In genomic region chr1:230291731-230292620, GRCh38 we compare ENCODE assay signal across 12 cellular contexts.
DNase-seq lines count a peak whose midpoint lies in the region; ATAC-seq and TF ChIP-seq lines count a peak whose summit lies in the region.
"Had no signal": no experiment of that assay in that cellular context is flagged by ENCODE, and none has a peak within 500 bp of the region (broad histone marks: within the 10 kb centered on the region; RNA-seq: fewer than 3 reads in every experiment).

No MANE protein-coding gene starts in this region.

- no peaks in the 10 kb centered on the region for H3K79me2 ChIP-seq in OCI-LY1 (ENCODE audit: insufficient read depth, low read length)

- no peak overlapping the region for H2AFZ ChIP-seq in OCI-LY1 (ENCODE audit: low read length)

- peak overlapping the region; percentile 79 to 81 for H3K4me3 Mint-ChIP-seq in stimulated activated naive B cell treated with anti-CD40 and anti-IgM and Interleukin-4, amounts not matched to agents 10 μg/mL and 1 μg/mL and 100 μg/mL, for 72 hours

- no peak for TF ChIP-seq CTCF in OCI-LY1 (IDR thresholded peaks at IDR 0.05; ENCODE audit: low read length)

- peak; percentile 44 to 60 for ATAC-seq in stimulated activated naive B cell treated with anti-CD40 and anti-IgM and Interleukin-4, amounts not matched to agents 10 μg/mL and 1 μg/mL and 100 μg/mL, for 72 hours (replicated peaks)
- ATAC-seq in HG02938 (IDR thresholded peaks at IDR 0.05; ENCODE audit: unreplicated experiment) = no peak
- ATAC-seq: HCT116 had no signal

- H3K27me3 ChIP-seq in OCI-LY1 (ENCODE audit: insufficient read depth, low read length) (no peaks in the 10 kb centered on the region), iPS-18a (ENCODE audit: control insufficient read depth, insufficient read depth, low read length) (no peaks in the 10 kb centered on the region)
- H3K27me3 ChIP-seq: SJSA1 had no signal

- H3K27ac ChIP-seq in OCI-LY1 (ENCODE audit: low read depth, low read length, poor library complexity, severe bottlenecking) (peak overlapping the region; percentile 54), iPS-18a (ENCODE audit: low read length) (no peak overlapping the region)
- H3K27ac ChIP-seq: SJSA1 had no signal

- peaks cover 38 to 55% of the 10 kb centered on the region in 2 donors for H3K4me1 Mint-ChIP-seq in stimulated activated naive B cell treated with anti-CD40 and anti-IgM and Interleukin-4, amounts not matched to agents 10 μg/mL and 1 μg/mL and 100 μg/mL, for 72 hours

- peak; percentile 38 for DNase-seq in NOMO-1 treated with DMSO at 0.1 percent for 48 hours (lab: John Stamatoyannopoulos, UW; ENCODE audit: unreplicated experiment)
- no peak for DNase-seq in NOMO-1 (lab: John Stamatoyannopoulos, UW; ENCODE audit: unreplicated experiment in 2 of 2)
- DNase-seq in stimulated activated naive B cell treated with anti-CD40 and anti-IgM and Interleukin-4, amounts not matched to agents 10 μg/mL and 1 μg/mL and 100 μg/mL, for 72 hours = no peak
- DNase-seq in foreskin melanocyte = no peak
- DNase-seq in activated CD4-positive, CD25-positive, alpha-beta regulatory T cell treated with anti-CD3 and anti-CD28 coated beads, Interleukin-2, amount 50 U/mL, for 72 hours = no peak
- DNase-seq: stimulated activated CD4-positive, alpha-beta T cell treated with anti-CD3 and anti-CD28 coated beads, Interleukin-1b, Interleukin-23, amount 100 ng/mL, for 48 hours had no signal

- H4K20me1 ChIP-seq in OCI-LY1 (ENCODE audit: insufficient read depth, low read length) = no peaks in the 10 kb centered on the region

- H3K4me3 ChIP-seq in OCI-LY1 (ENCODE audit: low read depth, low read length, poor library complexity, severe bottlenecking) = peak overlapping the region; percentile 13
- peak overlapping the region; percentile 54 for H3K4me3 ChIP-seq in iPS-18a (ENCODE audit: low read length)
- H3K4me3 ChIP-seq: SJSA1 had no signal

- H3K9me3 ChIP-seq in OCI-LY1 (ENCODE audit: low read length) = no peaks in the 10 kb centered on the region
- no peaks in the 10 kb centered on the region for H3K9me3 ChIP-seq in iPS-18a (ENCODE audit: control insufficient read depth, low read depth, low read length)
- H3K9me3 ChIP-seq: SJSA1 had no signal

- H3K9me2 ChIP-seq in OCI-LY1 (ENCODE audit: low read depth, low read length) = no peaks in the 10 kb centered on the region

- H3K9ac ChIP-seq in OCI-LY1 (ENCODE audit: low read length) (peak overlapping the region; percentile 21; the same call in 1 of the 2 replicates), iPS-18a (ENCODE audit: low read length) (no peak overlapping the region)

- no peaks in the 10 kb centered on the region for H3K27me3 Mint-ChIP-seq in stimulated activated naive B cell treated with anti-CD40 and anti-IgM and Interleukin-4, amounts not matched to agents 10 μg/mL and 1 μg/mL and 100 μg/mL, for 72 hours

- H3K36me3 Mint-ChIP-seq in stimulated activated naive B cell treated with anti-CD40 and anti-IgM and Interleukin-4, amounts not matched to agents 10 μg/mL and 1 μg/mL and 100 μg/mL, for 72 hours = peaks cover 0 to 5% of the 10 kb centered on the region in 2 donors

- peak overlapping the region; percentile 46; the same call in 1 of the 2 replicates for H3K4me2 ChIP-seq in OCI-LY1 (ENCODE audit: low read length)

- H3F3A ChIP-seq in OCI-LY1 (ENCODE audit: insufficient read depth, low read length) = no peaks in the 10 kb centered on the region

- H3K4me1 ChIP-seq in OCI-LY1 (ENCODE audit: insufficient read depth, low read length, severe bottlenecking) (peaks cover 69% of the 10 kb centered on the region), iPS-18a (ENCODE audit: control insufficient read depth, low read depth, low read length) (peaks cover 10% of the 10 kb centered on the region)
- H3K4me1 ChIP-seq: SJSA1 had no signal

- no peaks in the 10 kb centered on the region for H3K9me3 Mint-ChIP-seq in stimulated activated naive B cell treated with anti-CD40 and anti-IgM and Interleukin-4, amounts not matched to agents 10 μg/mL and 1 μg/mL and 100 μg/mL, for 72 hours

- no peaks in the 10 kb centered on the region for H3K36me3 ChIP-seq in OCI-LY1 (ENCODE audit: insufficient read depth, low read length)
- H3K36me3 ChIP-seq in iPS-18a (ENCODE audit: control insufficient read depth, low read depth, low read length) = no peaks in the 10 kb centered on the region
- H3K36me3 ChIP-seq: SJSA1 had no signal

- H3K27ac Mint-ChIP-seq in stimulated activated naive B cell treated with anti-CD40 and anti-IgM and Interleukin-4, amounts not matched to agents 10 μg/mL and 1 μg/mL and 100 μg/mL, for 72 hours = peak overlapping the region; percentile 92
- H3K27ac Mint-ChIP-seq: progenitor cell of endocrine pancreas had no signal
